In the genomic region with DNA sequence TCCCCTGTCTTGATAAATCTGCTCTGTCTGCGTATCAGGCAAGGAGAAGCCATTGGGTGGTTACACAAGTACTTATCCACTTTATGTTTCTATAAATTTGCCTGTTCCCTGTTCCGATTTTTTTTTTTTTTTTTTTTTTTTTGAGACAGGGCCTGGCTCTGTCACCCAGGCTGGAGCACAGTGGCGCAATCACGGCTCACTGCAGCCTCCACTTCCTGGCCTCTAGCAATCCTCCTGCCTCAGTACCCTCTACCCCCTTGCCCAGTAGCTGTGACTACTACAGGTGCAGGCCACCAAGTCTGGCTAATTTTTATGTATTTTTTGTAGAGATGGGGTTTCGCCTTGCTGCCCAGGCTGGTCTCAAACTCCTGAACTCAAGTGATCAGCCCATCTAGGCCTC, we compare ENCODE assay signal across 14 cellular contexts. TPM values are rescaled to one million over a fixed set of nuclear protein-coding genes. Genes with fewer than 3 reads are reported as not detected.
A peak's percentile ranks its signal among the peaks of the same experiment; 100 is the strongest.
DNase-seq lines count a peak whose midpoint lies in the region; ATAC-seq and TF ChIP-seq lines count a peak whose summit lies in the region.
"Had no signal": no experiment of that assay in that cellular context is flagged by ENCODE, and none has a peak within 500 bp of the region (broad histone marks: within the 10 kb centered on the region; RNA-seq: fewer than 3 reads in every experiment).

No MANE protein-coding gene starts in this region.

- H3K4me1 ChIP-seq in HEK293 (ENCODE audit: control insufficient read depth, insufficient read depth, low read length) (no peaks in the 10 kb centered on the region), PC-9 (replicated peaks; ENCODE audit: insufficient read depth) (peaks cover 44% of the 10 kb centered on the region), sigmoid colon (peaks cover 0 to 9% (median 3%) of the 10 kb centered on the region in 4 donors)

- ATAC-seq in esophagus mucosa (peak; percentile 57), HG02759 (IDR thresholded peaks at IDR 0.05; ENCODE audit: unreplicated experiment) (no peak)

- H3K27me3 ChIP-seq in PC-9 (ENCODE audit: insufficient read depth, low read depth) = no peaks in the 10 kb centered on the region
- no peaks in the 10 kb centered on the region for H3K27me3 ChIP-seq in sigmoid colon
- no peaks in the 10 kb centered on the region for H3K27me3 ChIP-seq in MG63

- intact Hi-C loops in PC-9 (cut with micrococcal nuclease; ENCODE audit: unreplicated experiment) (no loop called here), sigmoid colon (cut with DNase I) (no loop called here)

- H3K4me3 Mint-ChIP-seq in immature natural killer cell = no peak overlapping the region
- H3K4me3 Mint-ChIP-seq: CD8-positive, alpha-beta memory T cell had no signal

- no peaks in the 10 kb centered on the region for H3K9me2 ChIP-seq in PC-9 (ENCODE audit: insufficient read depth)

- H3K27ac ChIP-seq in HEK293 (ENCODE audit: extremely low read depth, low read depth, low read length) (no peak overlapping the region), PC-9 (peak overlapping the region; percentile 88), sigmoid colon (no peak overlapping the region)

- no peaks in the 10 kb centered on the region for H4K20me1 ChIP-seq in PC-9 (ENCODE audit: insufficient read depth)

- no TSS peak for BruUV-seq in PC-9 (replicated peaks; lab: Mats Ljungman, UMichigan)

- TF ChIP-seq CTCF in HEK293 (tag by site-specific recombination; IDR thresholded peaks at IDR 0.05) = no peak
- TF ChIP-seq CTCF in PC-9 (conservative IDR thresholded peaks at IDR 0.05) = no peak
- TF ChIP-seq CTCF in sigmoid colon (IDR thresholded peaks at IDR 0.05) = no peak

- no peaks in the 10 kb centered on the region for H3K79me2 ChIP-seq in PC-9 (ENCODE audit: low read depth)

- no peak overlapping the region for H3K27ac Mint-ChIP-seq in immature natural killer cell
- H3K27ac Mint-ChIP-seq: CD8-positive, alpha-beta memory T cell had no signal

- POLR2A ChIA-PET in HEK293 (lab: Yijun Ruan, JAX) (interaction anchor here (0.7 kb wide), 2 partner anchors 11 to 369 kb away, joined by 7 to 10 read pairs; partner anchors contain the start of gene CSRP1), PC-9 (lab: Charles Lee; ENCODE audit: unreplicated experiment) (interaction anchor here (0.7 kb wide), 1 partner anchor 62 kb away, joined by 5 read pairs; no protein-coding TSS in a partner anchor)

- 81 to 87% methylated on average over 5 of the region's 5 CpGs for WGBS in sigmoid colon, 2 donors

- CTCF ChIA-PET in HEK293 (lab: Yijun Ruan, JAX) (interaction anchor here (0.6 to 11.1 kb wide), 9 partner anchors 12 to 752 kb away, joined by 3 to 471 read pairs (median 3); no protein-coding TSS in a partner anchor), PC-9 (lab: Charles Lee) (interaction anchor here (0.7 kb wide), 1 partner anchor 646 kb away, joined by 5 read pairs; no protein-coding TSS in a partner anchor)

- H3K27me3 Mint-ChIP-seq in immature natural killer cell (ENCODE audit: low read depth in 3 of 3) = peaks cover 0 to 5% (median 0%) of the 10 kb centered on the region in 3 donors

- H3K36me3 ChIP-seq in HEK293 (ENCODE audit: control insufficient read depth in 2 of 2, insufficient read depth in 1 of 2, low read length in 2 of 2) = no peaks in the 10 kb centered on the region
- H3K36me3 ChIP-seq in PC-9 (ENCODE audit: low read depth) = no peaks in the 10 kb centered on the region
- H3K36me3 ChIP-seq in sigmoid colon = no peaks in the 10 kb centered on the region
- H3K36me3 ChIP-seq in MG63 = no peaks in the 10 kb centered on the region

- TF ChIP-seq EP300 in sigmoid colon (IDR thresholded peaks at IDR 0.05) = no peak

- H3F3A ChIP-seq in PC-9 (ENCODE audit: insufficient read depth, low read depth) = peaks cover 31% of the 10 kb centered on the region

- no peaks in the 10 kb centered on the region for H3K4me1 Mint-ChIP-seq in immature natural killer cell

- H3K4me3 ChIP-seq in HEK293 (ENCODE audit: low read depth, low read length) = no peak overlapping the region
- H3K4me3 ChIP-seq in PC-9 = no peak overlapping the region
- H3K4me3 ChIP-seq in sigmoid colon = no peak overlapping the region
- no peak overlapping the region for H3K4me3 ChIP-seq in MG63

- H2AFZ ChIP-seq in PC-9 = peak overlapping the region; percentile 1; the same call in 1 of the 2 replicates

- H3K9me3 Mint-ChIP-seq in immature natural killer cell = peaks cover 0 to under 1% (median 0%) of the 10 kb centered on the region in 6 donors

- H3K9me3 ChIP-seq in HEK293 (ENCODE audit: control insufficient read depth, insufficient read depth, low read depth, low read length) (no peaks in the 10 kb centered on the region), PC-9 (ENCODE audit: insufficient read depth, low read depth) (peaks cover 2% of the 10 kb centered on the region), sigmoid colon (no peaks in the 10 kb centered on the region), MG63 (peaks cover under 1% of the 10 kb centered on the region)

- H3K4me2 ChIP-seq in PC-9 = peak overlapping the region; percentile 63

- peaks cover 0 to 9% (median 8%) of the 10 kb centered on the region in 3 donors for H3K36me3 Mint-ChIP-seq in immature natural killer cell

- no peak for DNase-seq in PC-9
- DNase-seq in sigmoid colon = peak; percentile 40
- no peak for DNase-seq in GDM1 (lab: John Stamatoyannopoulos, UW)
- no peak for DNase-seq in immature natural killer cell
- DNase-seq in MG63 = no peak
- DNase-seq: CD8-positive, alpha-beta memory T cell; DMS 273 treated with DMSO at 0.1 percent for 48 hours; H7; NCI-H1105 treated with DMSO at 0.1 percent for 48 hours; NCI-H187; RPMI8226 had no signal

- no peak for TF ChIP-seq POLR2A in sigmoid colon (IDR thresholded peaks at IDR 0.05)

TF ChIP-seq in HEK293, 187 proteins besides CTCF, POLR2A, EP300 and RAD21:
- TF ChIP-seq ZNF221 (tag by site-specific recombination; IDR thresholded peaks at IDR 0.05; ENCODE audit: borderline replicate concordance) (no peak), ZNF335 (tag by site-specific recombination; conservative IDR thresholded peaks at IDR 0.05) (no peak), ZNF362 (tag by site-specific recombination; IDR thresholded peaks at IDR 0.05) (0 out of 2 replicates have a peak, but pooled peaks have one; percentile 27), ZNF501 (tag by site-specific recombination; IDR thresholded peaks at IDR 0.05) (no peak)
TF ChIP-seq in HEK293: peak in this region for 1.

RNA-seq across cellular contexts. Expression of gene CSRP1, which starts 11.2 kb away (rescaled TPM):
- total RNA-seq in PC-9 (2021) = 56.8 and 61.3 TPM in 2 replicates
- total RNA-seq in esophagus mucosa = 115 TPM
- 1,000 to 10,000 TPM; 4,737 to 8,467 (median 6,048) TPM for total RNA-seq in sigmoid colon
- 100 to 1,000 TPM; 189 to 296 (median 264) TPM for polyA plus RNA-seq in sigmoid colon
- polyA plus RNA-seq in immature natural killer cell = 10 to 100 TPM; 58.0 to 72.9 (median 61.8) TPM
- 108 and 190 TPM in 2 replicates for total RNA-seq in MG63 (2014; rRNA removed; shearing (Covaris generic); ENCODE audit: low replicate concordance)

RNA-seq across cellular contexts. Expression of gene NAV1, which starts 20.8 kb away (rescaled TPM):
- 44.5 and 45.3 TPM in 2 replicates for total RNA-seq in PC-9 (2021)
- total RNA-seq in esophagus mucosa = 26.4 TPM
- total RNA-seq in sigmoid colon = 10 to 100 TPM; 17.1 to 44.9 (median 20.9) TPM
- polyA plus RNA-seq in sigmoid colon = 1 to 10 TPM; 1.8 to 8.2 (median 3.0) TPM
- polyA plus RNA-seq in immature natural killer cell = under 1 TPM in 2 of 3 donors, not detected in 1; 0.23 to 0.56 TPM
- 17.7 and 22.9 TPM in 2 replicates for total RNA-seq in MG63 (2014; rRNA removed; shearing (Covaris generic); ENCODE audit: low replicate concordance)

RNA-seq across cellular contexts. Expression of gene PHLDA3, which starts 49.1 kb away (rescaled TPM):
- 31.6 and 46.4 TPM in 2 replicates for total RNA-seq in PC-9 (2021)
- 78.6 TPM for total RNA-seq in esophagus mucosa
- total RNA-seq in sigmoid colon = 100 to 1,000 TPM in 2 of 4 donors, 10 to 100 TPM in 2; 93.4 to 135 (median 108) TPM
- 10 to 100 TPM in 1 of 3 donors, 1 to 10 TPM in 2; 3.2 to 20.8 (median 9.6) TPM for polyA plus RNA-seq in sigmoid colon
- polyA plus RNA-seq in immature natural killer cell = 10 to 100 TPM in 1 of 3 donors, under 1 TPM in 1, not detected in 1; 0.62 to 10.8 TPM
- 51.7 and 72.2 TPM in 2 replicates for total RNA-seq in MG63 (2014; rRNA removed; shearing (Covaris generic); ENCODE audit: low replicate concordance)

Comparison
In these comparisons a context has a peak if more than half of its experiments do, and no peak if none do; other contexts are left out.
1. RNA of gene CSRP1, which starts 11.2 kb away (total RNA-seq): 4,737 to 8,467 TPM in sigmoid colon; 115 TPM in esophagus mucosa (single experiment), 108 to 190 TPM in MG63 and 56.8 to 61.3 TPM in PC-9; every median in the first group is over 10 times any median in the second.